ENCODE assay signal across 28 cellular contexts in the genomic region with DNA sequence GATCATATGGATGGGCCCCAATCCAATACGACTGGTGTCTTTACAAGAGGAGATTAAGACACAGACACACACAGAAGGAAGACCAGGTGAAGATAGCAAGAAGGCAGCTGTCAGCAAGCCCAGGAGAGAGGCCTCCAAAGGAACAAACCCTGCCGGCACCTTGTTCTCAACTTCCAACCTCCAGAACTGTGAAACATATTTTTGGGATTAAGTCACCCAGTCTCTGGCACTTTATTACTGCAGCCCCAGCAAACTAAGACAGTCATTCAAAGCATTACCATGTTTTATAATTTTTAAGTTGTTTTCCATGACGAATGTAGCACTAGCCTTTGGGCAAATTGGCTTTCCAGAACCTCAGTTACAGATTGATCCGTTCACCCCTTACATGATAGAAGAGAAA. TPM values are rescaled to one million over a fixed set of nuclear protein-coding genes. Genes with fewer than 3 reads are reported as not detected.
DNase-seq lines count a peak whose midpoint lies in the region; ATAC-seq, FAIRE-seq and TF ChIP-seq lines count a peak whose summit lies in the region.
"Had no signal": no experiment of that assay in that cellular context is flagged by ENCODE, and none has a peak within 500 bp of the region (broad histone marks: within the 10 kb centered on the region; RNA-seq: fewer than 3 reads in every experiment).

No MANE protein-coding gene starts in this region.

- peak; percentile 38 for DNase-seq in GM23248
- no peak for DNase-seq in astrocyte (ENCODE audit: low read depth)
- DNase-seq in mesenchymal stem cell: no peak
- no peak for DNase-seq in smooth muscle cell (lab: John Stamatoyannopoulos, UW; ENCODE audit: unreplicated experiment)
- no peak for DNase-seq in HK-2 (ENCODE audit: unreplicated experiment)
- DNase-seq: activated CD4-positive, alpha-beta memory T cell treated with anti-CD3 and anti-CD28 coated beads, Interleukin-2, amount 10 ng/mL, durations not matched to agents 7 days and 5 days; activated CD4-positive, CD25-positive, alpha-beta regulatory T cell treated with anti-CD3 and anti-CD28 coated beads, Interleukin-2, amount 50 U/mL, for 72 hours; activated effector memory CD4-positive, alpha-beta T cell treated with Interleukin-2 at 50 U/mL for 16 hours; activated naive CD8-positive, alpha-beta T cell treated with anti-CD3 and anti-CD28 coated beads, Interleukin-2, amount 10 ng/mL, durations not matched to agents 7 days and 5 days; cerebellar nuclear complex; foreskin fibroblast; MG63; NCI-H1417; NCI-H510A; NK-92 treated with Interleukin-12 subunit alpha and Interleukin-12 subunit beta, amount 100 ng/mL, for 24 hours; right cardiac atrium; T-cell had no signal

- no peak overlapping the region for H4K91ac ChIP-seq in mesenchymal stem cell (ENCODE audit: low read length)

- H3K79me2 ChIP-seq in GM23248 (ENCODE audit: insufficient read depth): peaks cover 96% of the 10 kb centered on the region
- peaks cover 99% of the 10 kb centered on the region for H3K79me2 ChIP-seq in astrocyte (ENCODE audit: insufficient read depth, low read length)
- peaks cover 91% of the 10 kb centered on the region for H3K79me2 ChIP-seq in smooth muscle cell (ENCODE audit: low read depth)

- peaks cover 21% of the 10 kb centered on the region; the same call in 1 of the 2 replicates for H3K36me3 ChIP-seq in GM23248 (ENCODE audit: low read depth)
- peaks cover 6% of the 10 kb centered on the region for H3K36me3 ChIP-seq in astrocyte (ENCODE audit: insufficient read depth, low read length)
- peaks cover 0 to 3% of the 10 kb centered on the region in 2 experiments for H3K36me3 ChIP-seq in mesenchymal stem cell (ENCODE audit: control insufficient read depth in 1 of 2, insufficient read depth in 2 of 2, low read depth in 1 of 2, low read length in 2 of 2)
- H3K36me3 ChIP-seq in smooth muscle cell (ENCODE audit: low read depth): no peaks in the 10 kb centered on the region

- peak overlapping the region; percentile 11 for H3K4me3 Mint-ChIP-seq in astrocyte (ENCODE audit: unreplicated experiment)
- no peak overlapping the region for H3K4me3 Mint-ChIP-seq in activated T-helper 17 cell treated with anti-CD3 and anti-CD28 coated beads, Interleukin-2, amount 50 U/mL, for 72 hours
- H3K4me3 Mint-ChIP-seq: activated CD4-positive, alpha-beta memory T cell treated with anti-CD3 and anti-CD28 coated beads, Interleukin-2, amount 10 ng/mL, durations not matched to agents 7 days and 5 days; activated naive CD8-positive, alpha-beta T cell treated with anti-CD3 and anti-CD28 coated beads, Interleukin-2, amount 10 ng/mL, durations not matched to agents 7 days and 5 days; mesothelial cell of epicardium; natural killer cell treated with Interleukin-12 subunit alpha and Interleukin-12 subunit beta and Interleukin-15 and Interleukin-18, amount 100 ng/mL, for 72 hours; T-cell had no signal

- no peak overlapping the region for H3K18ac ChIP-seq in mesenchymal stem cell (ENCODE audit: low read depth in 1 of 2, low read length in 2 of 2)

- H3K4me1 ChIP-seq in GM23248 (ENCODE audit: insufficient read depth) (peaks cover 82% of the 10 kb centered on the region), astrocyte (ENCODE audit: insufficient read depth, low read length) (peaks cover 43% of the 10 kb centered on the region), mesenchymal stem cell (ENCODE audit: control insufficient read depth, insufficient read depth, low read depth, low read length) (peaks cover 6% of the 10 kb centered on the region), smooth muscle cell (ENCODE audit: low read depth) (peaks cover 8% of the 10 kb centered on the region)
- H3K4me1 ChIP-seq: parathyroid adenoma had no signal

- no peak for ATAC-seq in activated T-helper 17 cell treated with anti-CD3 and anti-CD28 coated beads, Interleukin-2, amount 50 U/mL, for 72 hours (replicated peaks)
- ATAC-seq in HG02588 (IDR thresholded peaks at IDR 0.05; ENCODE audit: unreplicated experiment): no peak
- ATAC-seq: HCT116; left lobe of liver; natural killer cell treated with Interleukin-12 subunit alpha and Interleukin-12 subunit beta and Interleukin-15 and Interleukin-18, amount 100 ng/mL, for 72 hours; right cardiac atrium; T-cell had no signal

- no peaks in the 10 kb centered on the region for H3K9me2 ChIP-seq in GM23248 (ENCODE audit: insufficient read depth)

- no peak overlapping the region for H3K23ac ChIP-seq in mesenchymal stem cell (ENCODE audit: low read length in 2 of 2)

- H3K9ac ChIP-seq in GM23248 (no peak overlapping the region), astrocyte (ENCODE audit: low read length) (no peak overlapping the region), mesenchymal stem cell (ENCODE audit: low read length) (no peak overlapping the region), smooth muscle cell (ENCODE audit: low read depth) (no peak overlapping the region)
- H3K9ac ChIP-seq: parathyroid adenoma had no signal

- 76 to 77% methylated on average over 4 of the region's 4 CpGs for WGBS in GM23248 (ENCODE audit: low coverage in 1 of 2, low lambda C conversion rate in 2 of 2, missing lambda C conversion rate in 2 of 2), 2 experiments
- 71% methylated on average over 4 of the region's 4 CpGs for WGBS in mesenchymal stem cell
- 47% methylated on average over 4 of the region's 4 CpGs for WGBS in smooth muscle cell (ENCODE audit: low lambda C conversion rate)

- H3K9me3 Mint-ChIP-seq in astrocyte (ENCODE audit: unreplicated experiment): no peaks in the 10 kb centered on the region
- H3K9me3 Mint-ChIP-seq in activated T-helper 17 cell treated with anti-CD3 and anti-CD28 coated beads, Interleukin-2, amount 50 U/mL, for 72 hours: no peaks in the 10 kb centered on the region
- H3K9me3 Mint-ChIP-seq: activated CD4-positive, alpha-beta memory T cell treated with anti-CD3 and anti-CD28 coated beads, Interleukin-2, amount 10 ng/mL, durations not matched to agents 7 days and 5 days; activated naive CD8-positive, alpha-beta T cell treated with anti-CD3 and anti-CD28 coated beads, Interleukin-2, amount 10 ng/mL, durations not matched to agents 7 days and 5 days; mesothelial cell of epicardium; natural killer cell treated with Interleukin-12 subunit alpha and Interleukin-12 subunit beta and Interleukin-15 and Interleukin-18, amount 100 ng/mL, for 72 hours; T-cell had no signal

- H2BK5ac ChIP-seq in mesenchymal stem cell (ENCODE audit: low read depth, low read length, poor library complexity, severe bottlenecking): no peak overlapping the region

- H2AFZ ChIP-seq in GM23248 (no peak overlapping the region), astrocyte (ENCODE audit: low read depth, low read length) (no peak overlapping the region), mesenchymal stem cell (ENCODE audit: low read depth, low read length) (no peak overlapping the region), smooth muscle cell (ENCODE audit: low read depth) (no peak overlapping the region)
- H2AFZ ChIP-seq: parathyroid adenoma had no signal

- peak overlapping the region; percentile 35; the same call in 1 of the 2 replicates for H3K27ac ChIP-seq in GM23248
- H3K27ac ChIP-seq in astrocyte (ENCODE audit: low read depth, low read length): peak overlapping the region; percentile 3
- H3K27ac ChIP-seq in mesenchymal stem cell (ENCODE audit: low read length, poor library complexity, severe bottlenecking): peak overlapping the region; percentile 63
- H3K27ac ChIP-seq in smooth muscle cell (ENCODE audit: low read depth): peak overlapping the region; percentile 57
- H3K27ac ChIP-seq: epithelial cell of prostate, parathyroid adenoma had no signal

- H3K27me3 ChIP-seq in GM23248 (replicated peaks; ENCODE audit: insufficient read depth) (no peaks in the 10 kb centered on the region), astrocyte (ENCODE audit: insufficient read depth, low read length) (no peaks in the 10 kb centered on the region), mesenchymal stem cell (ENCODE audit: control insufficient read depth in 1 of 2, insufficient read depth in 1 of 2, low read length in 2 of 2) (no peaks in the 10 kb centered on the region), smooth muscle cell (ENCODE audit: low read depth) (no peaks in the 10 kb centered on the region)
- H3K27me3 ChIP-seq: MG63 had no signal

- H3K4me3 ChIP-seq in GM23248 (no peak overlapping the region), astrocyte (ENCODE audit: insufficient read depth, low read depth, low read length) (no peak overlapping the region), mesenchymal stem cell (ENCODE audit: insufficient read depth in 1 of 2, low read depth in 1 of 2, low read length in 2 of 2) (no peak overlapping the region), smooth muscle cell (no peak overlapping the region)
- H3K4me3 ChIP-seq: MG63 had no signal

- peaks cover 60% of the 10 kb centered on the region for H3F3A ChIP-seq in GM23248 (ENCODE audit: insufficient read depth)
- H3F3A ChIP-seq in smooth muscle cell (ENCODE audit: low read depth): no peaks in the 10 kb centered on the region

- H3K36me3 Mint-ChIP-seq in astrocyte (ENCODE audit: low read depth, unreplicated experiment): peaks cover 17% of the 10 kb centered on the region
- H3K36me3 Mint-ChIP-seq in activated T-helper 17 cell treated with anti-CD3 and anti-CD28 coated beads, Interleukin-2, amount 50 U/mL, for 72 hours (ENCODE audit: low read depth): no peaks in the 10 kb centered on the region
- H3K36me3 Mint-ChIP-seq: activated naive CD8-positive, alpha-beta T cell treated with anti-CD3 and anti-CD28 coated beads, Interleukin-2, amount 10 ng/mL, durations not matched to agents 7 days and 5 days; natural killer cell treated with Interleukin-12 subunit alpha and Interleukin-12 subunit beta and Interleukin-15 and Interleukin-18, amount 100 ng/mL, for 72 hours; T-cell had no signal

- H3K4ac ChIP-seq in mesenchymal stem cell (ENCODE audit: low read depth in 1 of 2, low read length in 2 of 2): no peak overlapping the region

- peaks cover 9% of the 10 kb centered on the region for H3K79me1 ChIP-seq in mesenchymal stem cell (replicated peaks; ENCODE audit: low read length, poor library complexity, severe bottlenecking)

- H3K4me2 ChIP-seq in GM23248 (ENCODE audit: unreplicated experiment) (no peak overlapping the region), astrocyte (ENCODE audit: low read length) (no peak overlapping the region), mesenchymal stem cell (ENCODE audit: low read length, poor library complexity, severe bottlenecking) (no peak overlapping the region), smooth muscle cell (peak overlapping the region; percentile 25)

- H4K20me1 ChIP-seq in GM23248 (ENCODE audit: insufficient read depth) (no peaks in the 10 kb centered on the region), astrocyte (ENCODE audit: insufficient read depth, low read length) (peaks cover 16% of the 10 kb centered on the region), smooth muscle cell (ENCODE audit: low read depth) (no peaks in the 10 kb centered on the region)

- H4K8ac ChIP-seq in mesenchymal stem cell (ENCODE audit: low read length): no peak overlapping the region

- no peak for FAIRE-seq in astrocyte (lab: Jason Lieb, UNC)
- FAIRE-seq: GM19239, TTC549, urothelium cell line had no signal

- H3K27me3 Mint-ChIP-seq in astrocyte (ENCODE audit: low read depth, unreplicated experiment): no peaks in the 10 kb centered on the region
- no peaks in the 10 kb centered on the region for H3K27me3 Mint-ChIP-seq in activated T-helper 17 cell treated with anti-CD3 and anti-CD28 coated beads, Interleukin-2, amount 50 U/mL, for 72 hours

- no peaks in the 10 kb centered on the region for H3K9me3 ChIP-seq in GM23248 (ENCODE audit: low read depth)
- H3K9me3 ChIP-seq in astrocyte (ENCODE audit: insufficient read depth, low read depth, low read length): no peaks in the 10 kb centered on the region
- H3K9me3 ChIP-seq in mesenchymal stem cell (ENCODE audit: control insufficient read depth, low read length): no peaks in the 10 kb centered on the region
- no peaks in the 10 kb centered on the region for H3K9me3 ChIP-seq in smooth muscle cell (replicated peaks; ENCODE audit: low read depth)

- in situ Hi-C loops in GM23248 (cut with MboI): no loop called here

- H2AK5ac ChIP-seq in mesenchymal stem cell (ENCODE audit: low read length, severe bottlenecking): no peak overlapping the region

- H2BK15ac ChIP-seq in mesenchymal stem cell (ENCODE audit: low read depth, poor library complexity, severe bottlenecking): no peak overlapping the region

- no peak overlapping the region for H2BK12ac ChIP-seq in mesenchymal stem cell (ENCODE audit: low read length in 2 of 2)

- H2BK120ac ChIP-seq in mesenchymal stem cell (ENCODE audit: low read depth, low read length): no peak overlapping the region

- peaks cover 73% of the 10 kb centered on the region for H3K4me1 Mint-ChIP-seq in astrocyte (ENCODE audit: low read depth, unreplicated experiment)
- H3K4me1 Mint-ChIP-seq in activated T-helper 17 cell treated with anti-CD3 and anti-CD28 coated beads, Interleukin-2, amount 50 U/mL, for 72 hours: no peaks in the 10 kb centered on the region
- H3K4me1 Mint-ChIP-seq: activated CD4-positive, alpha-beta memory T cell treated with anti-CD3 and anti-CD28 coated beads, Interleukin-2, amount 10 ng/mL, durations not matched to agents 7 days and 5 days; activated naive CD8-positive, alpha-beta T cell treated with anti-CD3 and anti-CD28 coated beads, Interleukin-2, amount 10 ng/mL, durations not matched to agents 7 days and 5 days; T-cell had no signal

- TF ChIP-seq CTCF in astrocyte (IDR thresholded peaks at IDR 0.05; ENCODE audit: insufficient read depth, low read depth, low read length) (no peak), smooth muscle cell (IDR thresholded peaks at IDR 0.05; ENCODE audit: borderline replicate concordance, insufficient read depth, poor library complexity, severe bottlenecking) (no peak)

- peak overlapping the region; percentile 74 for H3K27ac Mint-ChIP-seq in astrocyte (ENCODE audit: unreplicated experiment)
- H3K27ac Mint-ChIP-seq in activated T-helper 17 cell treated with anti-CD3 and anti-CD28 coated beads, Interleukin-2, amount 50 U/mL, for 72 hours: no peak overlapping the region
- H3K27ac Mint-ChIP-seq: activated CD4-positive, alpha-beta memory T cell treated with anti-CD3 and anti-CD28 coated beads, Interleukin-2, amount 10 ng/mL, durations not matched to agents 7 days and 5 days; activated naive CD8-positive, alpha-beta T cell treated with anti-CD3 and anti-CD28 coated beads, Interleukin-2, amount 10 ng/mL, durations not matched to agents 7 days and 5 days; mesothelial cell of epicardium; natural killer cell treated with Interleukin-12 subunit alpha and Interleukin-12 subunit beta and Interleukin-15 and Interleukin-18, amount 100 ng/mL, for 72 hours; T-cell had no signal

- H3K14ac ChIP-seq in mesenchymal stem cell (ENCODE audit: low read length in 2 of 2): no peak overlapping the region

RNA-seq across cellular contexts. Expression of a gene that starts 11.3 kb away (rescaled TPM):
- 13.4 and 16.6 TPM in 2 replicates for total RNA-seq in GM23248 (2014; rRNA removed; shearing (Covaris generic))
- polyA plus RNA-seq in GM23248 (2016; fragmentation: Nextera tagmentation; extraction: Ambion mirVana): 13.2 and 13.8 TPM in 2 replicates
- 28.7 and 30.1 TPM in 2 replicates for total RNA-seq in astrocyte
- polyA plus RNA-seq in mesenchymal stem cell (2013, experiment 1 of 2): 16.1 TPM
- polyA plus RNA-seq in mesenchymal stem cell (2013, experiment 2 of 2): 14.5 TPM
- 18.8 and 19.0 TPM in 2 replicates for total RNA-seq in smooth muscle cell
- polyA plus RNA-seq in smooth muscle cell: 12.4 and 15.2 TPM in 2 replicates
- total RNA-seq in activated T-helper 17 cell treated with anti-CD3 and anti-CD28 coated beads, Interleukin-2, amount 50 U/mL, for 72 hours: 1 to 10 TPM; 1.1 to 2.3 TPM

Comparison
In these comparisons a context has a peak if more than half of its experiments do, and no peak if none do; other contexts are left out.
1. H3K27ac ChIP-seq: peak in every context shown above with its lines; median percentile 63 in mesenchymal stem cell; 57 in smooth muscle cell; 35 in GM23248; 3 in astrocyte.